Comparison of ENCODE assay signal across 23 cellular contexts in the genomic region with DNA sequence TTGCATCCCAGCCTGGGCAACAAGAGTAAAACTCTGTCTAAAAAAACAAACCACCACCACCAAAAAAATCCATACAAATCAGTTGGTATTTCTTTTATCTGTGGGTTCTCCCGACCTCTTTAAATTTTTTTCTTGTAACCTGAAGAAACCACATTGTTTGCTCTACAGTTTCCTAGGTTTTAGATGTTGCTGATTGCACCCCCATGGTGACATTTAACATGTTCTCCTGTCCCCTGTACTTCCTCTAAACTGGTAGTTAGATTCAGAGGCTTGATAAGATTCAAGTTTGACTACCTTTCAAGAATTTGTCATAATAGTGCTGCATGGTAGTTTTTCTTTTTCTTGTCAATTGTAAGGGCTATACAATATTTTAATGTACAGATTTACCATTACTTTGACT. TPM values are rescaled to one million over a fixed set of nuclear protein-coding genes. Genes with fewer than 3 reads are reported as not detected.
DNase-seq lines count a peak whose midpoint lies in the region; ATAC-seq, FAIRE-seq and TF ChIP-seq lines count a peak whose summit lies in the region.
"Had no signal": no experiment of that assay in that cellular context is flagged by ENCODE, and none has a peak within 500 bp of the region (broad histone marks: within the 10 kb centered on the region; RNA-seq: fewer than 3 reads in every experiment).

No MANE protein-coding gene starts in this region.

- POLR2A ChIA-PET in HepG2 (lab: Yijun Ruan, JAX) (no interaction called here), OCI-LY7 (lab: Charles Lee) (no interaction called here)

- no peak overlapping the region for H3K27ac Mint-ChIP-seq in glutamatergic neuron (ENCODE audit: unreplicated experiment)
- H3K27ac Mint-ChIP-seq: CD4-positive, CD25-positive, alpha-beta regulatory T cell had no signal

- in situ Hi-C loops in HepG2 (cut with HindIII; ENCODE audit: extremely low pct_ligation_motif_present, low pct_unique_long_range_greater_than_20kb), result no loop called here

- no peak overlapping the region for H3K27ac ChIP-seq in HepG2 (ENCODE audit: extremely low read length, insufficient read depth, low read length)
- no peak overlapping the region for H3K27ac ChIP-seq in right lobe of liver
- H3K27ac ChIP-seq in OCI-LY7 (ENCODE audit: low read depth, low read length, poor library complexity, severe bottlenecking), result no peak overlapping the region
- H3K27ac ChIP-seq in trophoblast cell (ENCODE audit: low read depth, low read length), result peak overlapping the region; percentile 34
- H3K27ac ChIP-seq: GM23248, HL-60 had no signal

- H3K36me3 ChIP-seq in HepG2 (replicated peaks in 1 of 2; ENCODE audit: control insufficient read depth in 1 of 2, insufficient read depth in 2 of 2, low read length in 2 of 2) (peaks cover 9 to 50% of the 10 kb centered on the region in 2 experiments), right lobe of liver (peaks cover 0 to 17% (median 7%) of the 10 kb centered on the region in 4 donors), OCI-LY7 (ENCODE audit: insufficient read depth, low read length) (peaks cover 94% of the 10 kb centered on the region), trophoblast cell (ENCODE audit: control insufficient read depth in 1 of 2, insufficient read depth in 2 of 2, low read length in 2 of 2) (peaks cover 19 to 27% of the 10 kb centered on the region in 2 experiments)

- H3K4me2 ChIP-seq in HepG2 (ENCODE audit: low read depth, low read length) (no peak overlapping the region), OCI-LY7 (ENCODE audit: low read length) (no peak overlapping the region), trophoblast cell (ENCODE audit: low read length) (no peak overlapping the region)

- H3K79me2 ChIP-seq in HepG2 (ENCODE audit: insufficient read depth, low read length) (no peaks in the 10 kb centered on the region), OCI-LY7 (ENCODE audit: insufficient read depth, low read depth, low read length) (peaks cover 21% of the 10 kb centered on the region; the same call in 1 of the 2 replicates), trophoblast cell (ENCODE audit: control insufficient read depth, insufficient read depth, low read length, poor library complexity) (no peaks in the 10 kb centered on the region)

- TF ChIP-seq CTCF in HepG2 (CRISPR knock-in tag; IDR thresholded peaks at IDR 0.05) (no peak), right lobe of liver (IDR thresholded peaks at IDR 0.05) (no peak), OCI-LY7 (conservative IDR thresholded peaks at IDR 0.05; ENCODE audit: low read length) (no peak), glutamatergic neuron (IDR thresholded peaks at IDR 0.05; ENCODE audit: partially characterized antibody, unreplicated experiment) (no peak)

- peaks cover 6% of the 10 kb centered on the region for H3K36me3 Mint-ChIP-seq in glutamatergic neuron (ENCODE audit: unreplicated experiment)

- no peaks in the 10 kb centered on the region for H3K27me3 ChIP-seq in HepG2 (ENCODE audit: control insufficient read depth in 1 of 2, insufficient read depth in 2 of 2, low read length in 2 of 2)
- no peaks in the 10 kb centered on the region for H3K27me3 ChIP-seq in right lobe of liver
- H3K27me3 ChIP-seq in trophoblast cell (ENCODE audit: insufficient read depth, low read length), result no peaks in the 10 kb centered on the region

- no peak overlapping the region for H2AK5ac ChIP-seq in trophoblast cell (ENCODE audit: low read length)

- ATAC-seq in HepG2 (no peak), right lobe of liver (no peak), GM18498 (IDR thresholded peaks at IDR 0.05; ENCODE audit: unreplicated experiment) (no peak)
- ATAC-seq: PC-3, SK-N-SH treated with all-trans-retinoic acid at 6 μM for 48 hours had no signal

- DNase-seq in HepG2 (ENCODE audit: low spot score), result no peak
- DNase-seq in right lobe of liver, result no peak
- DNase-seq in M059J (ENCODE audit: low read depth), result peak; percentile 14
- no peak for DNase-seq in OCI-LY7 (ENCODE audit: low spot score)
- peak; percentile 69 to 90 for DNase-seq in trophoblast cell
- no peak for DNase-seq in iPS-NIHi11 (ENCODE audit: low spot score)
- no peak for DNase-seq in glutamatergic neuron
- DNase-seq: GM23248, NCI-H1105, NCI-H146, NCI-H2029, NCI-H2171 treated with DMSO at 0.1 percent for 48 hours, NCI-H524 treated with DMSO at 0.1 percent for 48 hours, PC-3, RPMI8226, SHP77 treated with DMSO at 0.1 percent for 48 hours had no signal

- no peak for TF ChIP-seq RAD21 in HepG2 (CRISPR knock-in tag; IDR thresholded peaks at IDR 0.05)

- H3K9ac ChIP-seq in HepG2 (ENCODE audit: insufficient read depth, low read depth, low read length) (no peak overlapping the region), trophoblast cell (ENCODE audit: low read length) (no peak overlapping the region)
- H3K9ac ChIP-seq: GM23248 had no signal

- H4K8ac ChIP-seq in trophoblast cell (ENCODE audit: low read depth, low read length), result no peak overlapping the region

- H3K4me3 Mint-ChIP-seq in glutamatergic neuron (ENCODE audit: unreplicated experiment), result no peak overlapping the region
- H3K4me3 Mint-ChIP-seq: CD4-positive, CD25-positive, alpha-beta regulatory T cell had no signal

- H4K91ac ChIP-seq in trophoblast cell (ENCODE audit: low read depth, low read length), result no peak overlapping the region

- 91% methylated on average over 1 of the region's 1 CpG for WGBS in HepG2 (ENCODE audit: low lambda C conversion rate)
- WGBS in right lobe of liver (ENCODE audit: insufficient coverage, low coverage, low lambda C conversion rate, missing lambda C conversion rate), result 89% methylated on average over 1 of the region's 1 CpG
- no CpG with 5 or more reads among the region's 1 CpG for WGBS in trophoblast cell (ENCODE audit: extremely low coverage, insufficient coverage, insufficient read length)

- no peak overlapping the region for H3K4ac ChIP-seq in trophoblast cell (ENCODE audit: low read depth, low read length)

- H4K20me1 ChIP-seq in HepG2 (ENCODE audit: insufficient read depth, low read length) (no peaks in the 10 kb centered on the region), OCI-LY7 (ENCODE audit: insufficient read depth, low read length) (no peaks in the 10 kb centered on the region; the same call in 1 of the 2 replicates)

- no peak for FAIRE-seq in HepG2 (lab: Jason Lieb, UNC)
- FAIRE-seq: GM12891, GM18507 had no signal

- no peaks in the 10 kb centered on the region for H3K9me2 ChIP-seq in OCI-LY7 (ENCODE audit: insufficient read depth, low read length)

- CTCF ChIA-PET in HepG2 (lab: Yijun Ruan, JAX; ENCODE audit: low intra/inter-chr PET ratio, low total read pairs), result no interaction called here
- CTCF ChIA-PET in OCI-LY7 (lab: Charles Lee; ENCODE audit: unreplicated experiment), result no interaction called here

- BruUV-seq in HepG2 (replicated peaks; lab: Mats Ljungman, UMichigan), result no TSS peak
- BruUV-seq in OCI-LY7 (replicated peaks; lab: Mats Ljungman, UMichigan), result TSS peak; percentile 18

- H2BK120ac ChIP-seq in trophoblast cell (ENCODE audit: insufficient read depth, low read length, poor library complexity), result no peak overlapping the region

- H2AFZ ChIP-seq in HepG2 (ENCODE audit: low read length), result no peak overlapping the region
- no peak overlapping the region for H2AFZ ChIP-seq in OCI-LY7 (ENCODE audit: low read length)
- H2AFZ ChIP-seq in trophoblast cell (ENCODE audit: insufficient read depth, low read length, poor library complexity), result no peak overlapping the region
- H2AFZ ChIP-seq: GM23248 had no signal

- H3K4me3 ChIP-seq in HepG2 (replicated peaks in 1 of 3; ENCODE audit: insufficient read depth in 1 of 3, low read depth in 2 of 3, low read length in 3 of 3), result no peak overlapping the region
- no peak overlapping the region for H3K4me3 ChIP-seq in right lobe of liver
- no peak overlapping the region for H3K4me3 ChIP-seq in OCI-LY7 (ENCODE audit: low read depth, low read length, poor library complexity, severe bottlenecking)
- no peak overlapping the region for H3K4me3 ChIP-seq in trophoblast cell (ENCODE audit: low read depth, low read length)
- H3K4me3 ChIP-seq: GM23248, HAP-1 had no signal

- no peak overlapping the region for H3K14ac ChIP-seq in trophoblast cell (ENCODE audit: low read length)

- H3K79me1 ChIP-seq in trophoblast cell (ENCODE audit: low read length), result peaks cover 2% of the 10 kb centered on the region

- H2BK12ac ChIP-seq in trophoblast cell (ENCODE audit: low read length), result no peak overlapping the region

- H3K9me3 ChIP-seq in HepG2 (ENCODE audit: low read length), result no peaks in the 10 kb centered on the region; the same call in 1 of the 2 replicates
- H3K9me3 ChIP-seq in right lobe of liver, result no peaks in the 10 kb centered on the region
- H3K9me3 ChIP-seq in OCI-LY7 (ENCODE audit: low read length), result peaks cover 20% of the 10 kb centered on the region; the same call in 1 of the 2 replicates
- H3K9me3 ChIP-seq in trophoblast cell (ENCODE audit: insufficient read depth, low read depth, low read length), result peaks cover 2% of the 10 kb centered on the region
- H3K9me3 ChIP-seq: HAP-1 had no signal

- no peak overlapping the region for H2BK5ac ChIP-seq in trophoblast cell (ENCODE audit: low read depth, low read length, poor library complexity)

- no peaks in the 10 kb centered on the region for H3K4me1 Mint-ChIP-seq in glutamatergic neuron (ENCODE audit: low read depth, unreplicated experiment)

- no peak overlapping the region for H4K12ac ChIP-seq in trophoblast cell (ENCODE audit: low read depth, low read length)

- TF ChIP-seq EP300 in HepG2 (IDR thresholded peaks at IDR 0.05; ENCODE audit: low read depth in 2 of 2, low read length in 2 of 2) (no peak), HepG2 (CRISPR knock-in tag; IDR thresholded peaks at IDR 0.05; ENCODE audit: borderline replicate concordance) (no peak)

- H3K4me1 ChIP-seq in HepG2 (ENCODE audit: insufficient read depth, low read length), result no peaks in the 10 kb centered on the region
- H3K4me1 ChIP-seq in right lobe of liver, result no peaks in the 10 kb centered on the region
- peaks cover 26% of the 10 kb centered on the region for H3K4me1 ChIP-seq in OCI-LY7 (ENCODE audit: insufficient read depth, low read length, poor library complexity, severe bottlenecking)
- H3K4me1 ChIP-seq in trophoblast cell (ENCODE audit: control insufficient read depth in 1 of 2, insufficient read depth in 2 of 2, low read length in 2 of 2), result peaks cover 0 to 1% of the 10 kb centered on the region in 2 experiments
- H3K4me1 ChIP-seq: HAP-1 had no signal

- TF ChIP-seq POLR2A in HepG2 (IDR thresholded peaks at IDR 0.05; ENCODE audit: insufficient read depth in 1 of 2, low read depth in 2 of 2, low read length in 2 of 2) (no peak), right lobe of liver (IDR thresholded peaks at IDR 0.05) (no peak)

- no peaks in the 10 kb centered on the region for H3K9me3 Mint-ChIP-seq in glutamatergic neuron (ENCODE audit: unreplicated experiment)

- H3K23ac ChIP-seq in trophoblast cell (ENCODE audit: low read length), result no peak overlapping the region

- intact Hi-C loops in HepG2 (cut with micrococcal nuclease; ENCODE audit: unreplicated experiment) (no loop called here), right lobe of liver (cut with DNase I) (no loop called here), OCI-LY7 (cut with micrococcal nuclease; ENCODE audit: unreplicated experiment) (no loop called here)

- H3K18ac ChIP-seq in trophoblast cell (ENCODE audit: low read length), result no peak overlapping the region

- H3K27me3 Mint-ChIP-seq in glutamatergic neuron (ENCODE audit: unreplicated experiment), result peaks cover 1% of the 10 kb centered on the region
- H3K27me3 Mint-ChIP-seq: CD4-positive, CD25-positive, alpha-beta regulatory T cell had no signal

RNA-seq across cellular contexts. Expression of a gene that starts 24.0 kb away (rescaled TPM):
- total RNA-seq in HepG2 (2016; rRNA removed; fragmentation: Illumina TruSeq; extraction: Trizol), result 29.0 and 51.1 TPM in 2 replicates
- total RNA-seq in HepG2 (2016; cell fraction: cytosol; rRNA removed; fragmentation: Illumina TruSeq; extraction: Trizol; ENCODE audit: low read depth), result 23.5 and 24.8 TPM in 2 replicates
- 31.0 and 53.0 TPM in 2 replicates for total RNA-seq in HepG2 (2016; cell fraction: insoluble cytoplasmic fraction; rRNA removed; fragmentation: Illumina TruSeq; extraction: Trizol)
- 24.4 and 24.7 TPM in 2 replicates for total RNA-seq in HepG2 (2016; cell fraction: membrane; rRNA removed; fragmentation: Illumina TruSeq; extraction: Trizol)
- 45.9 and 47.6 TPM in 2 replicates for total RNA-seq in HepG2 (2016; cell fraction: nucleus; rRNA removed; fragmentation: Illumina TruSeq; extraction: Trizol)
- 24.5 and 27.8 TPM in 2 replicates for polyA plus RNA-seq in HepG2 (2011; rRNA removed)
- 10.7 and 18.2 TPM in 2 replicates for polyA plus RNA-seq in HepG2 (2011; cell fraction: cytosol; rRNA removed)
- 6.3 and 8.1 TPM in 2 replicates for polyA plus RNA-seq in HepG2 (2011; cell fraction: nucleus; rRNA removed)
- 21.9 and 24.5 TPM in 2 replicates for polyA plus RNA-seq in HepG2 (2012)
- 14.4 and 17.4 TPM in 2 replicates for polyA plus RNA-seq in HepG2 (2016; cell fraction: cytosol; fragmentation: Illumina TruSeq; extraction: Trizol; ENCODE audit: low read depth)
- 25.0 and 27.4 TPM in 2 replicates for polyA plus RNA-seq in HepG2 (2016; cell fraction: insoluble cytoplasmic fraction; fragmentation: Illumina TruSeq; extraction: Trizol; ENCODE audit: low read depth)
- 14.3 and 16.1 TPM in 2 replicates for polyA plus RNA-seq in HepG2 (2016; cell fraction: membrane; fragmentation: Illumina TruSeq; extraction: Trizol; ENCODE audit: low read depth)
- 56.0 and 59.6 TPM in 2 replicates for polyA plus RNA-seq in HepG2 (2016; cell fraction: nucleus; fragmentation: Illumina TruSeq; extraction: Trizol; ENCODE audit: insufficient read depth, low read depth)
- polyA minus RNA-seq in HepG2 (2011; rRNA and poly(A)+ RNA removed; ENCODE audit: low replicate concordance), result 5.3 and 9.5 TPM in 2 replicates
- 6.9 and 12.7 TPM in 2 replicates for polyA minus RNA-seq in HepG2 (2011; cell fraction: cytosol; rRNA and poly(A)+ RNA removed)
- 22.5 and 42.6 TPM in 2 replicates for polyA minus RNA-seq in HepG2 (2011; cell fraction: nucleus; rRNA and poly(A)+ RNA removed)
- 10 to 100 TPM; 22.9 to 30.0 (median 28.5) TPM for total RNA-seq in right lobe of liver
- 32.0 and 45.3 TPM in 2 replicates for total RNA-seq in M059J (2014; rRNA removed; shearing (Covaris generic))
- 23.8 and 25.3 TPM in 2 replicates for total RNA-seq in OCI-LY7 (2014; rRNA removed; shearing (Covaris generic))
- 28.8 and 31.6 TPM in 2 replicates for total RNA-seq in OCI-LY7 (2022)
- 54.1 and 59.4 TPM in 2 replicates for polyA plus RNA-seq in trophoblast cell (2013)
- 25.5 TPM for total RNA-seq in glutamatergic neuron (ENCODE audit: unreplicated experiment)

RNA-seq across cellular contexts. Expression of a gene that starts 25.4 kb away (rescaled TPM):
- total RNA-seq in HepG2 (2016; rRNA removed; fragmentation: Illumina TruSeq; extraction: Trizol) (95.8 and 128 TPM in 2 replicates), right lobe of liver (10 to 100 TPM in 5 of 6 experiments, 1 to 10 TPM in 1; 9.3 to 14.4 (median 11.1) TPM), OCI-LY7 (2022) (140 and 141 TPM in 2 replicates), glutamatergic neuron (ENCODE audit: unreplicated experiment) (49.0 TPM)
- total RNA-seq in HepG2 (2016; cell fraction: cytosol; rRNA removed; fragmentation: Illumina TruSeq; extraction: Trizol; ENCODE audit: low read depth), result 30.2 and 32.2 TPM in 2 replicates
- total RNA-seq in HepG2 (2016; cell fraction: insoluble cytoplasmic fraction; rRNA removed; fragmentation: Illumina TruSeq; extraction: Trizol), result 93.9 and 124 TPM in 2 replicates
- 32.7 and 38.7 TPM in 2 replicates for total RNA-seq in HepG2 (2016; cell fraction: membrane; rRNA removed; fragmentation: Illumina TruSeq; extraction: Trizol)
- 63.2 and 66.3 TPM in 2 replicates for total RNA-seq in HepG2 (2016; cell fraction: nucleus; rRNA removed; fragmentation: Illumina TruSeq; extraction: Trizol)
- polyA plus RNA-seq in HepG2 (2011; rRNA removed), result 28.2 and 38.6 TPM in 2 replicates
- polyA plus RNA-seq in HepG2 (2011; cell fraction: cytosol; rRNA removed), result 17.6 and 18.4 TPM in 2 replicates
- polyA plus RNA-seq in HepG2 (2011; cell fraction: nucleus; rRNA removed), result 30.3 and 35.7 TPM in 2 replicates
- polyA plus RNA-seq in HepG2 (2012), result 40.5 and 59.2 TPM in 2 replicates
- 23.2 and 23.4 TPM in 2 replicates for polyA plus RNA-seq in HepG2 (2016; cell fraction: cytosol; fragmentation: Illumina TruSeq; extraction: Trizol; ENCODE audit: low read depth)
- polyA plus RNA-seq in HepG2 (2016; cell fraction: insoluble cytoplasmic fraction; fragmentation: Illumina TruSeq; extraction: Trizol; ENCODE audit: low read depth), result 124 and 130 TPM in 2 replicates
- polyA plus RNA-seq in HepG2 (2016; cell fraction: membrane; fragmentation: Illumina TruSeq; extraction: Trizol; ENCODE audit: low read depth), result 25.9 and 27.7 TPM in 2 replicates
- 118 and 135 TPM in 2 replicates for polyA plus RNA-seq in HepG2 (2016; cell fraction: nucleus; fragmentation: Illumina TruSeq; extraction: Trizol; ENCODE audit: insufficient read depth, low read depth)
- polyA minus RNA-seq in HepG2 (2011; rRNA and poly(A)+ RNA removed; ENCODE audit: low replicate concordance), result 7.3 and 17.5 TPM in 2 replicates
- polyA minus RNA-seq in HepG2 (2011; cell fraction: cytosol; rRNA and poly(A)+ RNA removed), result 10.3 and 17.3 TPM in 2 replicates
- 26.2 and 26.4 TPM in 2 replicates for polyA minus RNA-seq in HepG2 (2011; cell fraction: nucleus; rRNA and poly(A)+ RNA removed)
- total RNA-seq in M059J (2014; rRNA removed; shearing (Covaris generic)), result 48.7 and 77.5 TPM in 2 replicates
- total RNA-seq in OCI-LY7 (2014; rRNA removed; shearing (Covaris generic)), result 96.0 and 106 TPM in 2 replicates
- 76.5 and 81.2 TPM in 2 replicates for polyA plus RNA-seq in trophoblast cell (2013)

RNA-seq across cellular contexts. Expression of a gene that starts 55.1 kb away (rescaled TPM):
- total RNA-seq in HepG2 (2016; rRNA removed; fragmentation: Illumina TruSeq; extraction: Trizol) (4.2 and 6.3 TPM in 2 replicates), right lobe of liver (1 to 10 TPM in 4 of 6 experiments, under 1 TPM in 2; 0.80 to 1.5 (median 1.3) TPM), OCI-LY7 (2022) (10.3 and 13.1 TPM in 2 replicates), glutamatergic neuron (ENCODE audit: unreplicated experiment) (43.6 TPM)
- 1.2 and 1.3 TPM in 2 replicates for total RNA-seq in HepG2 (2016; cell fraction: cytosol; rRNA removed; fragmentation: Illumina TruSeq; extraction: Trizol; ENCODE audit: low read depth)
- total RNA-seq in HepG2 (2016; cell fraction: insoluble cytoplasmic fraction; rRNA removed; fragmentation: Illumina TruSeq; extraction: Trizol), result 5.1 and 5.7 TPM in 2 replicates
- total RNA-seq in HepG2 (2016; cell fraction: membrane; rRNA removed; fragmentation: Illumina TruSeq; extraction: Trizol), result 3.9 and 4.0 TPM in 2 replicates
- 5.0 and 5.1 TPM in 2 replicates for total RNA-seq in HepG2 (2016; cell fraction: nucleus; rRNA removed; fragmentation: Illumina TruSeq; extraction: Trizol)
- polyA plus RNA-seq in HepG2 (2011; rRNA removed), result 6.0 and 7.7 TPM in 2 replicates
- polyA plus RNA-seq in HepG2 (2011; cell fraction: cytosol; rRNA removed), result 3.7 and 4.0 TPM in 2 replicates
- polyA plus RNA-seq in HepG2 (2011; cell fraction: nucleus; rRNA removed), result 8.9 and 13.5 TPM in 2 replicates
- polyA plus RNA-seq in HepG2 (2012), result 4.5 and 5.4 TPM in 2 replicates
- 0.35 and 0.44 TPM in 2 replicates for polyA plus RNA-seq in HepG2 (2016; cell fraction: cytosol; fragmentation: Illumina TruSeq; extraction: Trizol; ENCODE audit: low read depth)
- polyA plus RNA-seq in HepG2 (2016; cell fraction: insoluble cytoplasmic fraction; fragmentation: Illumina TruSeq; extraction: Trizol; ENCODE audit: low read depth), result 5.0 and 5.5 TPM in 2 replicates
- 1.8 and 2.1 TPM in 2 replicates for polyA plus RNA-seq in HepG2 (2016; cell fraction: membrane; fragmentation: Illumina TruSeq; extraction: Trizol; ENCODE audit: low read depth)
- 6.4 and 7.3 TPM in 2 replicates for polyA plus RNA-seq in HepG2 (2016; cell fraction: nucleus; fragmentation: Illumina TruSeq; extraction: Trizol; ENCODE audit: insufficient read depth, low read depth)
- polyA minus RNA-seq in HepG2 (2011; rRNA and poly(A)+ RNA removed; ENCODE audit: low replicate concordance), result 14.6 TPM in 1 of 2 replicates, not detected in the other
- 8.3 and 8.5 TPM in 2 replicates for polyA minus RNA-seq in HepG2 (2011; cell fraction: cytosol; rRNA and poly(A)+ RNA removed)
- polyA minus RNA-seq in HepG2 (2011; cell fraction: nucleus; rRNA and poly(A)+ RNA removed), result 9.7 and 10.6 TPM in 2 replicates
- total RNA-seq in M059J (2014; rRNA removed; shearing (Covaris generic)), result 4.0 and 5.8 TPM in 2 replicates
- 9.7 and 10.8 TPM in 2 replicates for total RNA-seq in OCI-LY7 (2014; rRNA removed; shearing (Covaris generic))
- polyA plus RNA-seq in trophoblast cell (2013), result 13.6 and 14.4 TPM in 2 replicates

Comparison
In these comparisons a context has a peak if more than half of its experiments do, and no peak if none do; other contexts are left out.
1. DNase-seq: peak in M059J (single experiment) and trophoblast cell (2 of 2); none in HepG2 (single experiment), right lobe of liver (0 of 3), OCI-LY7 (single experiment), iPS-NIHi11 (single experiment) and glutamatergic neuron (single experiment).